16 cellular contexts compared by ENCODE assay signal in genomic region chr6:26389349-26389799, GRCh38. TPM values are rescaled to one million over a fixed set of nuclear protein-coding genes. Genes with fewer than 3 reads are reported as not detected.
DNase-seq lines count a peak whose midpoint lies in the region; ATAC-seq, FAIRE-seq and TF ChIP-seq lines count a peak whose summit lies in the region.
"Had no signal": no experiment of that assay in that cellular context is flagged by ENCODE, and none has a peak within 500 bp of the region (broad histone marks: within the 10 kb centered on the region; RNA-seq: fewer than 3 reads in every experiment).

No MANE protein-coding gene starts in this region.

- H3K4me2 ChIP-seq in K562 (ENCODE audit: insufficient read depth, low read length) = no peak overlapping the region
- H3K4me2 ChIP-seq: neural progenitor cell had no signal

- CTCF ChIA-PET in K562 (lab: Yijun Ruan, JAX; ENCODE audit: low intra/inter-chr PET ratio) = no interaction called here

- peaks cover 0 to 14% of the 10 kb centered on the region in 2 experiments; a peak in 4 of 5 replicates for H3K4me1 ChIP-seq in K562 (replicated peaks in 1 of 2; ENCODE audit: control insufficient read depth in 2 of 2, insufficient read depth in 2 of 2, low read length in 2 of 2)

- H3K9ac ChIP-seq in K562 (ENCODE audit: insufficient read depth in 1 of 2, low read depth in 2 of 2, low read length in 2 of 2) = no peak overlapping the region
- H3K9ac ChIP-seq: neural progenitor cell had no signal

- no peak overlapping the region for H2AFZ ChIP-seq in K562 (ENCODE audit: low read depth, low read length)
- H2AFZ ChIP-seq: neural progenitor cell had no signal

- intact Hi-C loops in K562 (cut with micrococcal nuclease) = loop anchor here (1.0 kb wide), 1 partner anchor 104 kb away; no protein-coding TSS in a partner anchor

- H3K27ac ChIP-seq in K562 (ENCODE audit: extremely low read depth, low read depth, low read length) = no peak overlapping the region; the same call in 2 of the 3 replicates
- H3K27ac ChIP-seq: left lung, neural progenitor cell, SK-N-MC, transverse colon had no signal

- no peaks in the 10 kb centered on the region for H3K9me1 ChIP-seq in K562 (ENCODE audit: control insufficient read depth, insufficient read depth, low read length)

- BruUV-seq in K562 (replicated peaks; lab: Mats Ljungman, UMichigan) = no TSS peak

- H3K79me2 ChIP-seq in K562 (ENCODE audit: control insufficient read depth, insufficient read depth, low read length) = no peaks in the 10 kb centered on the region

- peak; percentile 37; the same call in 1 of the 2 replicates for TF ChIP-seq EP300 in K562 (IDR thresholded peaks at IDR 0.05; ENCODE audit: low read length)

- FAIRE-seq in K562 (lab: Jason Lieb, UNC) = peak; percentile 74
- FAIRE-seq: A204.1, GM18507 had no signal

- in situ Hi-C loops in K562 (cut with MboI) = no loop called here

- no peak for TF ChIP-seq POLR2A in K562 (conservative IDR thresholded peaks at IDR 0.05)

- H3K36me3 ChIP-seq in K562 (ENCODE audit: control insufficient read depth, insufficient read depth, low read length) = 0 out of 3 replicates have a peak, but pooled peaks cover 2% of the 10 kb centered on the region
- peaks cover 12% of the 10 kb centered on the region for H3K36me3 ChIP-seq in H7 (replicated peaks; ENCODE audit: control insufficient read depth, insufficient read depth, low read length)
- H3K36me3 ChIP-seq: MG63, neural progenitor cell had no signal

- H3K4me3 ChIP-seq in K562 = no peak overlapping the region
- H3K4me3 ChIP-seq in H7 (ENCODE audit: insufficient read depth, low read depth, low read length) = no peak overlapping the region
- H3K4me3 ChIP-seq: left lung, MG63, neural progenitor cell, SK-N-MC, transverse colon had no signal

- DNase-seq in NCI-H748 (lab: John Stamatoyannopoulos, UW; ENCODE audit: unreplicated experiment) (peak; percentile 21), NCI-H748 treated with DMSO at 0.1 percent for 48 hours (lab: John Stamatoyannopoulos, UW) (no peak), NOMO-1 treated with DMSO at 0.1 percent for 48 hours (lab: John Stamatoyannopoulos, UW; ENCODE audit: unreplicated experiment) (peak; percentile 58), K562 (ENCODE audit: extremely low read depth in 1 of 4, low spot score in 3 of 4) (peak in 2 of 4 experiments; percentile 57 to 61), renal cortical epithelial cell (ENCODE audit: low read depth) (peak; percentile 95), H7 (no peak)
- DNase-seq in activated CD8-positive, alpha-beta memory T cell treated with anti-CD3 and anti-CD28 coated beads for 24 hours = no peak
- DNase-seq: left lung, MG63, NCI-H524 treated with DMSO at 0.1 percent for 48 hours, transverse colon had no signal

- no peaks in the 10 kb centered on the region for H3K9me3 ChIP-seq in K562 (replicated peaks; ENCODE audit: control insufficient read depth, insufficient read depth, low read depth, low read length)
- H3K9me3 ChIP-seq: left lung, MG63, transverse colon had no signal

- no peaks in the 10 kb centered on the region for H4K20me1 ChIP-seq in K562 (replicated peaks; ENCODE audit: control insufficient read depth, insufficient read depth, low read length)

- POLR2A ChIA-PET in K562 (lab: Yijun Ruan, JAX) = interaction anchor here (0.6 to 1.8 kb wide), 6 partner anchors 9 to 148 kb away, joined by 3 to 4 read pairs (median 4); partner anchors contain the start of gene HMGN4

- peak; percentile 50 to 64 (median 50) for TF ChIP-seq CTCF in K562 (IDR thresholded peaks at IDR 0.05 in 2 of 3, conservative IDR thresholded peaks at IDR 0.05 in 1 of 3; ENCODE audit: insufficient read depth in 2 of 3, low read depth in 1 of 3, low read length in 3 of 3)

- WGBS in K562 (ENCODE audit: insufficient coverage, low coverage, missing lambda C conversion rate) = 54% methylated on average over 2 of the region's 2 CpGs

- ATAC-seq in K562 (peak; percentile 84), GM21526 (IDR thresholded peaks at IDR 0.05; ENCODE audit: low FRiP score, unreplicated experiment) (no peak)
- ATAC-seq: left lung had no signal

- H3K27me3 ChIP-seq in K562 (ENCODE audit: control insufficient read depth in 2 of 2, insufficient read depth in 2 of 2, low read length in 2 of 2) = no peaks in the 10 kb centered on the region
- H3K27me3 ChIP-seq in H7 (ENCODE audit: control insufficient read depth, insufficient read depth, low read length) = no peaks in the 10 kb centered on the region
- H3K27me3 ChIP-seq: left lung, MG63, neural progenitor cell, transverse colon had no signal

- peak; percentile 69 to 87 for TF ChIP-seq RAD21 in K562 (CRISPR knock-in tag; conservative IDR thresholded peaks at IDR 0.05 in 1 of 2, IDR thresholded peaks at IDR 0.05 in 1 of 2)

RNA-seq across cellular contexts. Expression of gene BTN2A2, which starts 6.5 kb away (rescaled TPM):
- total RNA-seq in K562 (2011; cell fraction: chromatin; rRNA removed; ENCODE audit: low replicate concordance) = 52.6 and 53.2 TPM in 2 replicates
- total RNA-seq in K562 (2011; cell fraction: nucleolus; rRNA removed) = 31.5 and 32.4 TPM in 2 replicates
- 41.5 and 49.2 TPM in 2 replicates for total RNA-seq in K562 (2011; cell fraction: nucleoplasm; rRNA removed)
- total RNA-seq in K562 (2014; rRNA removed) = 5.9 and 8.1 TPM in 2 replicates
- 10.0 and 10.1 TPM in 2 replicates for total RNA-seq in K562 (2014; rRNA removed; fragmentation: Illumina TruSeq; extraction: Trizol)
- total RNA-seq in K562 (2015; rRNA removed; fragmentation: Illumina TruSeq; extraction: Trizol) = 7.9 and 8.6 TPM in 2 replicates
- 10.1 and 11.5 TPM in 2 replicates for total RNA-seq in K562 (2021)
- polyA plus RNA-seq in K562 (2011; rRNA removed) = 15.5 and 17.1 TPM in 2 replicates
- polyA plus RNA-seq in K562 (2011; cell fraction: cytosol; rRNA removed) = 11.3 and 11.6 TPM in 2 replicates
- polyA plus RNA-seq in K562 (2011; cell fraction: nucleus; rRNA removed) = 46.8 and 65.8 TPM in 2 replicates
- 8.6 and 14.3 TPM in 2 replicates for polyA plus RNA-seq in K562 (2012)
- polyA plus RNA-seq in K562 (2014; fragmentation: Illumina TruSeq; extraction: Trizol) = 9.1 and 9.3 TPM in 2 replicates
- polyA plus RNA-seq in K562 (2014; fragmentation: Nextera tagmentation; extraction: Ambion mirVana) = 10 to 100 TPM in 1 of 2 experiments, 1 to 10 TPM in 1; 8.4 to 11.7 TPM
- 10.2 and 11.9 TPM in 2 replicates for polyA plus RNA-seq in K562 (2014; rRNA removed)
- polyA minus RNA-seq in K562 (2011; rRNA and poly(A)+ RNA removed) = 22.6 and 30.6 TPM in 2 replicates
- 6.9 and 8.7 TPM in 2 replicates for polyA minus RNA-seq in K562 (2011; cell fraction: cytosol; rRNA and poly(A)+ RNA removed)
- 23.0 and 33.8 TPM in 2 replicates for polyA minus RNA-seq in K562 (2011; cell fraction: nucleus; rRNA and poly(A)+ RNA removed)
- total RNA-seq in renal cortical epithelial cell = 17.2 and 33.9 TPM in 2 replicates
- 9.5 and 10.6 TPM in 2 replicates for total RNA-seq in H7 (2014; rRNA removed; shearing (Covaris generic))

RNA-seq across cellular contexts. Expression of gene BTN3A1, which starts 12.7 kb away (rescaled TPM):
- 27.1 and 31.9 TPM in 2 replicates for total RNA-seq in K562 (2011; cell fraction: chromatin; rRNA removed; ENCODE audit: low replicate concordance)
- 9.3 and 13.9 TPM in 2 replicates for total RNA-seq in K562 (2011; cell fraction: nucleolus; rRNA removed)
- 16.0 and 21.1 TPM in 2 replicates for total RNA-seq in K562 (2011; cell fraction: nucleoplasm; rRNA removed)
- total RNA-seq in K562 (2014; rRNA removed) = 2.8 and 3.6 TPM in 2 replicates
- total RNA-seq in K562 (2014; rRNA removed; fragmentation: Illumina TruSeq; extraction: Trizol) = 4.3 and 4.7 TPM in 2 replicates
- 3.4 and 3.7 TPM in 2 replicates for total RNA-seq in K562 (2015; rRNA removed; fragmentation: Illumina TruSeq; extraction: Trizol)
- total RNA-seq in K562 (2021) = 3.9 and 4.2 TPM in 2 replicates
- polyA plus RNA-seq in K562 (2011; rRNA removed) = 8.5 and 11.2 TPM in 2 replicates
- 2.8 and 4.4 TPM in 2 replicates for polyA plus RNA-seq in K562 (2011; cell fraction: cytosol; rRNA removed)
- polyA plus RNA-seq in K562 (2011; cell fraction: nucleus; rRNA removed) = 26.6 and 31.8 TPM in 2 replicates
- polyA plus RNA-seq in K562 (2012) = 3.9 and 10.6 TPM in 2 replicates
- 4.2 and 4.7 TPM in 2 replicates for polyA plus RNA-seq in K562 (2014; fragmentation: Illumina TruSeq; extraction: Trizol)
- 1 to 10 TPM in 1 of 2 experiments, under 1 TPM in 1; 0.84 to 2.5 TPM for polyA plus RNA-seq in K562 (2014; fragmentation: Nextera tagmentation; extraction: Ambion mirVana)
- 4.0 and 4.1 TPM in 2 replicates for polyA plus RNA-seq in K562 (2014; rRNA removed)
- polyA minus RNA-seq in K562 (2011; rRNA and poly(A)+ RNA removed) = 9.1 and 10.0 TPM in 2 replicates
- polyA minus RNA-seq in K562 (2011; cell fraction: cytosol; rRNA and poly(A)+ RNA removed) = 1.5 and 3.4 TPM in 2 replicates
- polyA minus RNA-seq in K562 (2011; cell fraction: nucleus; rRNA and poly(A)+ RNA removed) = 6.9 and 12.1 TPM in 2 replicates
- total RNA-seq in renal cortical epithelial cell = 15.1 and 18.4 TPM in 2 replicates
- total RNA-seq in H7 (2014; rRNA removed; shearing (Covaris generic)) = 1.2 and 2.9 TPM in 2 replicates

RNA-seq across cellular contexts. Expression of gene BTN3A2, which starts 24.4 kb away (rescaled TPM):
- total RNA-seq in K562 (2011; cell fraction: chromatin; rRNA removed; ENCODE audit: low replicate concordance) = 20.7 and 24.8 TPM in 2 replicates
- 11.8 and 12.0 TPM in 2 replicates for total RNA-seq in K562 (2011; cell fraction: nucleolus; rRNA removed)
- total RNA-seq in K562 (2011; cell fraction: nucleoplasm; rRNA removed) = 14.7 and 20.5 TPM in 2 replicates
- total RNA-seq in K562 (2014; rRNA removed) = 2.7 and 3.1 TPM in 2 replicates
- total RNA-seq in K562 (2014; rRNA removed; fragmentation: Illumina TruSeq; extraction: Trizol) = 5.8 and 6.8 TPM in 2 replicates
- total RNA-seq in K562 (2015; rRNA removed; fragmentation: Illumina TruSeq; extraction: Trizol) = 4.4 and 5.3 TPM in 2 replicates
- 5.1 and 6.4 TPM in 2 replicates for total RNA-seq in K562 (2021)
- polyA plus RNA-seq in K562 (2011; rRNA removed) = 10.1 and 11.2 TPM in 2 replicates
- 3.7 and 5.9 TPM in 2 replicates for polyA plus RNA-seq in K562 (2011; cell fraction: cytosol; rRNA removed)
- 19.2 and 19.7 TPM in 2 replicates for polyA plus RNA-seq in K562 (2011; cell fraction: nucleus; rRNA removed)
- 5.5 and 7.0 TPM in 2 replicates for polyA plus RNA-seq in K562 (2012)
- 6.1 and 7.6 TPM in 2 replicates for polyA plus RNA-seq in K562 (2014; fragmentation: Illumina TruSeq; extraction: Trizol)
- 1 to 10 TPM; 3.5 to 7.5 TPM for polyA plus RNA-seq in K562 (2014; fragmentation: Nextera tagmentation; extraction: Ambion mirVana)
- polyA plus RNA-seq in K562 (2014; rRNA removed) = 6.2 and 7.7 TPM in 2 replicates
- 15.3 and 16.2 TPM in 2 replicates for polyA minus RNA-seq in K562 (2011; rRNA and poly(A)+ RNA removed)
- polyA minus RNA-seq in K562 (2011; cell fraction: cytosol; rRNA and poly(A)+ RNA removed) = 4.1 and 5.9 TPM in 2 replicates
- polyA minus RNA-seq in K562 (2011; cell fraction: nucleus; rRNA and poly(A)+ RNA removed) = 4.7 and 11.4 TPM in 2 replicates
- total RNA-seq in renal cortical epithelial cell = 22.7 and 24.3 TPM in 2 replicates
- 1.4 and 1.6 TPM in 2 replicates for total RNA-seq in H7 (2014; rRNA removed; shearing (Covaris generic))

RNA-seq across cellular contexts. Expression of gene BTN3A3, which starts 50.9 kb away (rescaled TPM):
- 19.6 and 24.0 TPM in 2 replicates for total RNA-seq in K562 (2011; cell fraction: chromatin; rRNA removed; ENCODE audit: low replicate concordance)
- 4.6 and 4.8 TPM in 2 replicates for total RNA-seq in K562 (2011; cell fraction: nucleolus; rRNA removed)
- total RNA-seq in K562 (2011; cell fraction: nucleoplasm; rRNA removed) = 16.4 and 24.1 TPM in 2 replicates
- 0.45 and 1.0 TPM in 2 replicates for total RNA-seq in K562 (2014; rRNA removed)
- total RNA-seq in K562 (2014; rRNA removed; fragmentation: Illumina TruSeq; extraction: Trizol) = 1.2 and 1.4 TPM in 2 replicates
- total RNA-seq in K562 (2015; rRNA removed; fragmentation: Illumina TruSeq; extraction: Trizol) = 0.98 and 1.3 TPM in 2 replicates
- total RNA-seq in K562 (2021) = 1.4 and 1.5 TPM in 2 replicates
- polyA plus RNA-seq in K562 (2011; rRNA removed) = 3.5 and 7.6 TPM in 2 replicates
- 0.51 and 1.6 TPM in 2 replicates for polyA plus RNA-seq in K562 (2011; cell fraction: cytosol; rRNA removed)
- polyA plus RNA-seq in K562 (2011; cell fraction: nucleus; rRNA removed) = 24.8 and 44.0 TPM in 2 replicates
- polyA plus RNA-seq in K562 (2012) = 1.1 and 3.0 TPM in 2 replicates
- 0.71 and 1.00 TPM in 2 replicates for polyA plus RNA-seq in K562 (2014; fragmentation: Illumina TruSeq; extraction: Trizol)
- polyA plus RNA-seq in K562 (2014; fragmentation: Nextera tagmentation; extraction: Ambion mirVana) = under 1 TPM; 0.21 to 0.41 TPM
- polyA plus RNA-seq in K562 (2014; rRNA removed) = 1.1 and 1.3 TPM in 2 replicates
- 5.6 and 15.4 TPM in 2 replicates for polyA minus RNA-seq in K562 (2011; rRNA and poly(A)+ RNA removed)
- 0.19 and 0.82 TPM in 2 replicates for polyA minus RNA-seq in K562 (2011; cell fraction: cytosol; rRNA and poly(A)+ RNA removed)
- 3.4 and 18.0 TPM in 2 replicates for polyA minus RNA-seq in K562 (2011; cell fraction: nucleus; rRNA and poly(A)+ RNA removed)
- 10.1 and 10.6 TPM in 2 replicates for total RNA-seq in renal cortical epithelial cell
- 1.1 and 3.4 TPM in 2 replicates for total RNA-seq in H7 (2014; rRNA removed; shearing (Covaris generic))

Comparison
In these comparisons a context has a peak if more than half of its experiments do, and no peak if none do; other contexts are left out.
1. DNase-seq: peak in NCI-H748 (single experiment), NOMO-1 treated with DMSO at 0.1 percent for 48 hours (single experiment) and renal cortical epithelial cell (single experiment); none in NCI-H748 treated with DMSO at 0.1 percent for 48 hours (single experiment), H7 (single experiment) and activated CD8-positive, alpha-beta memory T cell treated with anti-CD3 and anti-CD28 coated beads for 24 hours (single experiment).